20 cellular contexts compared by ENCODE assay signal in genomic region chr9:93677641-93678136, GRCh38.
DNase-seq lines count a peak whose midpoint lies in the region; ATAC-seq and TF ChIP-seq lines count a peak whose summit lies in the region.
"Had no signal": no experiment of that assay in that cellular context is flagged by ENCODE, and none has a peak within 500 bp of the region (broad histone marks: within the 10 kb centered on the region; RNA-seq: fewer than 3 reads in every experiment).

No MANE protein-coding gene starts in this region.

- H3K4me3 ChIP-seq in WERI-Rb-1 (ENCODE audit: low read depth, low read length) = no peak overlapping the region
- H3K4me3 ChIP-seq: pancreas, vagina had no signal

- H3K27ac Mint-ChIP-seq in activated T-cell treated with anti-CD3 and anti-CD28 coated beads, Interleukin-2, amount 50 U/mL, for 24 hours = no peak overlapping the region
- H3K27ac Mint-ChIP-seq: activated naive CD8-positive, alpha-beta T cell treated with anti-CD3 and anti-CD28 coated beads, Interleukin-2, amount 50 U/mL, for 24 hours had no signal

- peaks cover 36% of the 10 kb centered on the region for H3K36me3 ChIP-seq in WERI-Rb-1

- no peaks in the 10 kb centered on the region for H3K9me3 Mint-ChIP-seq in activated T-cell treated with anti-CD3 and anti-CD28 coated beads, Interleukin-2, amount 50 U/mL, for 24 hours
- H3K9me3 Mint-ChIP-seq: activated naive CD8-positive, alpha-beta T cell treated with anti-CD3 and anti-CD28 coated beads, Interleukin-2, amount 50 U/mL, for 24 hours; stimulated activated naive CD8-positive, alpha-beta T cell treated with anti-CD3 and anti-CD28 coated beads, Interleukin-15, amount 100 ng/mL, for 72 hours had no signal

- peaks cover 1% of the 10 kb centered on the region for H3K4me1 Mint-ChIP-seq in activated T-cell treated with anti-CD3 and anti-CD28 coated beads, Interleukin-2, amount 50 U/mL, for 24 hours (ENCODE audit: low read depth)
- H3K4me1 Mint-ChIP-seq: activated naive CD8-positive, alpha-beta T cell treated with anti-CD3 and anti-CD28 coated beads, Interleukin-2, amount 50 U/mL, for 24 hours; CD14-positive monocyte had no signal

- intact Hi-C loops in left cardiac atrium (cut with DNase I) (no loop called here), sciatic nerve (cut with DNase I) (no loop called here)

- peak; percentile 14 for DNase-seq in activated T-cell treated with anti-CD3 and anti-CD28 coated beads, Interleukin-2, amount 50 U/mL, for 24 hours
- no peak for DNase-seq in activated T-cell treated with anti-CD3 and anti-CD28 coated beads, Interleukin-2, amount 50 U/mL, for 1 hour
- peak; percentile 4 for DNase-seq in WERI-Rb-1
- peak; percentile 15 for DNase-seq in left cardiac atrium
- peak; percentile 46 for DNase-seq in sciatic nerve (ENCODE audit: low spot score)
- DNase-seq in HEK293T (ENCODE audit: extremely low spot score) = no peak
- DNase-seq in NCI-H524 (lab: John Stamatoyannopoulos, UW) = no peak
- DNase-seq: activated naive CD8-positive, alpha-beta T cell treated with anti-CD3 and anti-CD28 coated beads, Interleukin-2, amount 50 U/mL, for 24 hours; central memory CD4-positive, alpha-beta T cell; DMS53; effector memory CD4-positive, alpha-beta T cell; hippocampal formation; NCI-H2107; NCI-H748 treated with DMSO at 0.1 percent for 48 hours; PC-3 had no signal

- POLR2A ChIA-PET in HEK293T (lab: Yijun Ruan, JAX) = no interaction called here

- H3K27me3 ChIP-seq in WERI-Rb-1 (ENCODE audit: insufficient read depth, low read depth, severe bottlenecking) = no peaks in the 10 kb centered on the region
- H3K27me3 ChIP-seq: pancreas, vagina had no signal

- no peaks in the 10 kb centered on the region for H3K9me3 ChIP-seq in WERI-Rb-1 (ENCODE audit: severe bottlenecking)
- H3K9me3 ChIP-seq: pancreas, vagina had no signal

- CTCF ChIA-PET in HEK293T (lab: Yijun Ruan, JAX) = no interaction called here

- no peak for ATAC-seq in left cardiac atrium
- no peak for ATAC-seq in sciatic nerve
- ATAC-seq in GM21360 (IDR thresholded peaks at IDR 0.05; ENCODE audit: unreplicated experiment) = no peak
- ATAC-seq: activated naive CD8-positive, alpha-beta T cell treated with anti-CD3 and anti-CD28 coated beads, Interleukin-2, amount 50 U/mL, for 24 hours; pancreas; PC-3; stimulated activated naive CD8-positive, alpha-beta T cell treated with anti-CD3 and anti-CD28 coated beads, Interleukin-15, amount 100 ng/mL, for 72 hours had no signal

- H3K27ac ChIP-seq in WERI-Rb-1 = no peak overlapping the region
- H3K27ac ChIP-seq: pancreas, vagina had no signal

- H3K4me3 Mint-ChIP-seq in activated T-cell treated with anti-CD3 and anti-CD28 coated beads, Interleukin-2, amount 50 U/mL, for 24 hours = no peak overlapping the region
- H3K4me3 Mint-ChIP-seq: activated naive CD8-positive, alpha-beta T cell treated with anti-CD3 and anti-CD28 coated beads, Interleukin-2, amount 50 U/mL, for 24 hours; CD14-positive monocyte; stimulated activated naive CD8-positive, alpha-beta T cell treated with anti-CD3 and anti-CD28 coated beads, Interleukin-15, amount 100 ng/mL, for 72 hours had no signal

- no peak for TF ChIP-seq CTCF in WERI-Rb-1 (IDR thresholded peaks at IDR 0.05; ENCODE audit: low read depth, low read length)

- peaks cover 53% of the 10 kb centered on the region for H3K36me3 Mint-ChIP-seq in activated T-cell treated with anti-CD3 and anti-CD28 coated beads, Interleukin-2, amount 50 U/mL, for 24 hours (ENCODE audit: low read depth)

- no peaks in the 10 kb centered on the region for H3K27me3 Mint-ChIP-seq in activated T-cell treated with anti-CD3 and anti-CD28 coated beads, Interleukin-2, amount 50 U/mL, for 24 hours
- H3K27me3 Mint-ChIP-seq: activated naive CD8-positive, alpha-beta T cell treated with anti-CD3 and anti-CD28 coated beads, Interleukin-2, amount 50 U/mL, for 24 hours; stimulated activated naive CD8-positive, alpha-beta T cell treated with anti-CD3 and anti-CD28 coated beads, Interleukin-15, amount 100 ng/mL, for 72 hours had no signal

TF ChIP-seq in HEK293T, 16 proteins besides CTCF, POLR2A, EP300 and RAD21:
- no peak for TF ChIP-seq FOXM1 (IDR thresholded peaks at IDR 0.05; ENCODE audit: borderline replicate concordance)
- no peak for TF ChIP-seq TARDBP (IDR thresholded peaks at IDR 0.05)
- TF ChIP-seq SP1 (IDR thresholded peaks at IDR 0.05) = no peak
- TF ChIP-seq NFRKB (IDR thresholded peaks at IDR 0.05) = no peak
- no peak for TF ChIP-seq FOXK2 (IDR thresholded peaks at IDR 0.05)
- no peak for TF ChIP-seq ARNT (IDR thresholded peaks at IDR 0.05)
- no peak for TF ChIP-seq ELF4 (IDR thresholded peaks at IDR 0.05)
- no peak for TF ChIP-seq CTBP1 (IDR thresholded peaks at IDR 0.05; ENCODE audit: borderline replicate concordance)
- TF ChIP-seq LEF1 (IDR thresholded peaks at IDR 0.05; ENCODE audit: borderline replicate concordance) = no peak
- TF ChIP-seq HDGF (IDR thresholded peaks at IDR 0.05; ENCODE audit: borderline replicate concordance) = no peak

Comparison
In these comparisons a context has a peak if more than half of its experiments do, and no peak if none do; other contexts are left out.
1. DNase-seq: peak in activated T-cell treated with anti-CD3 and anti-CD28 coated beads, Interleukin-2, amount 50 U/mL, for 24 hours (single experiment), WERI-Rb-1 (single experiment), left cardiac atrium (single experiment) and sciatic nerve (single experiment); none in activated T-cell treated with anti-CD3 and anti-CD28 coated beads, Interleukin-2, amount 50 U/mL, for 1 hour (single experiment), HEK293T (single experiment) and NCI-H524 (0 of 2).